In the genomic region with DNA sequence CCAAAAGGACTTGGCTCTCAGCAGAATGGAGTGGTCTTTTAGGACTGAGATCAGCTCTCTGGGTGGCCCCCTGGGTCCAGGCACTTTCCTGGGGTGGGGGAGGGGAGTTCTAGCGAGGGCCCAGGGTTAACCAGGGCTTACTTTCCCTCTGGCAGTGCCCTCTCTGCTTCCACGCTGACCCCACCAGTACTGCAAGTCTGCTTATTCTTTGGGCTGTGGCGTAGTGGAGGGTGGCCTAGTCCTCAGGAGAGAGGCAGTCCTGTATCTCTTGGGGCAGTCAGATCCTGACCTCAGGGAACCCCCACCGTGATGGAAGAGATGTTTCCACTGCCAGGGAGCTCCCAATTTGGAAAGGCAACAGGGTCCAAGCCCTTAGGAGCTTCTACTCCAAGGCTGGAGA, we compare ENCODE assay signal across 17 cellular contexts.
DNase-seq lines count a peak whose midpoint lies in the region; ATAC-seq, FAIRE-seq and TF ChIP-seq lines count a peak whose summit lies in the region.
"Had no signal": no experiment of that assay in that cellular context is flagged by ENCODE, and none has a peak within 500 bp of the region (broad histone marks: within the 10 kb centered on the region; RNA-seq: fewer than 3 reads in every experiment).

No MANE protein-coding gene starts in this region.

- DNase-seq in natural killer cell treated with Interleukin-12 subunit alpha and Interleukin-12 subunit beta and Interleukin-15 and Interleukin-18, amount 100 ng/mL, for 72 hours (ENCODE audit: low spot score) = no peak
- DNase-seq in natural killer cell (no peak), ecto neural progenitor cell (ENCODE audit: low spot score) (peak; percentile 52), ovary (peak in 2 of 5 donors; percentile 17 to 37), D721Med (ENCODE audit: insufficient read length, low spot score) (no peak), superior temporal gyrus (ENCODE audit: extremely low spot score) (no peak), pons (ENCODE audit: low spot score) (no peak), HTR-8/SVneo (ENCODE audit: insufficient read length, low spot score) (no peak)
- DNase-seq: activated naive CD8-positive, alpha-beta T cell treated with anti-CD3 and anti-CD28 coated beads for 36 hours; DMS153; glutamatergic neuron; GM23248; NCI-H187; stimulated activated CD4-positive, alpha-beta T cell treated with anti-CD3 and anti-CD28 coated beads, Interleukin-12 subunit alpha, Interleukin-12 subunit beta, amount 100 ng/mL, for 4 hours; T-helper 1 cell had no signal

- no peaks in the 10 kb centered on the region for H3K9me3 ChIP-seq in ovary

- peaks cover 21% of the 10 kb centered on the region for H3K4me1 ChIP-seq in ovary (ENCODE audit: insufficient read depth)

- ATAC-seq in natural killer cell treated with Interleukin-12 subunit alpha and Interleukin-12 subunit beta and Interleukin-15 and Interleukin-18, amount 100 ng/mL, for 72 hours = no peak
- ATAC-seq in natural killer cell = no peak

- FAIRE-seq in D721Med (lab: Jason Lieb, UNC) (no peak), HTR-8/SVneo (lab: Jason Lieb, UNC) (no peak)
- FAIRE-seq: endothelial cell of umbilical vein had no signal

- no peaks in the 10 kb centered on the region for H3K9me3 Mint-ChIP-seq in natural killer cell treated with Interleukin-12 subunit alpha and Interleukin-12 subunit beta and Interleukin-15 and Interleukin-18, amount 100 ng/mL, for 72 hours
- H3K9me3 Mint-ChIP-seq in natural killer cell = no peaks in the 10 kb centered on the region
- H3K9me3 Mint-ChIP-seq: activated naive CD8-positive, alpha-beta T cell treated with anti-CD3 and anti-CD28 coated beads for 36 hours had no signal

- intact Hi-C loops in natural killer cell (cut with micrococcal nuclease) = no loop called here
- intact Hi-C loops in ovary (cut with DNase I) = no loop called here

- no peaks in the 10 kb centered on the region for H3K36me3 Mint-ChIP-seq in natural killer cell treated with Interleukin-12 subunit alpha and Interleukin-12 subunit beta and Interleukin-15 and Interleukin-18, amount 100 ng/mL, for 72 hours
- H3K36me3 Mint-ChIP-seq in natural killer cell = no peaks in the 10 kb centered on the region

- no peaks in the 10 kb centered on the region for H3K27me3 Mint-ChIP-seq in natural killer cell treated with Interleukin-12 subunit alpha and Interleukin-12 subunit beta and Interleukin-15 and Interleukin-18, amount 100 ng/mL, for 72 hours
- no peaks in the 10 kb centered on the region for H3K27me3 Mint-ChIP-seq in natural killer cell (ENCODE audit: low read depth in 2 of 2)
- H3K27me3 Mint-ChIP-seq: activated naive CD8-positive, alpha-beta T cell treated with anti-CD3 and anti-CD28 coated beads for 36 hours had no signal

- H3K27ac ChIP-seq in ovary = peak overlapping the region; percentile 11 to 61
- H3K27ac ChIP-seq: cardiac muscle cell, GM23248 had no signal

- TF ChIP-seq POLR2A in ovary (IDR thresholded peaks at IDR 0.05) = no peak

- peak overlapping the region; percentile 3 to 50 for H3K27ac Mint-ChIP-seq in natural killer cell treated with Interleukin-12 subunit alpha and Interleukin-12 subunit beta and Interleukin-15 and Interleukin-18, amount 100 ng/mL, for 72 hours
- H3K27ac Mint-ChIP-seq in natural killer cell = no peak overlapping the region
- H3K27ac Mint-ChIP-seq: activated naive CD8-positive, alpha-beta T cell treated with anti-CD3 and anti-CD28 coated beads for 36 hours had no signal

- TF ChIP-seq EP300 in ovary (IDR thresholded peaks at IDR 0.05) = no peak

- no peak for TF ChIP-seq CTCF in natural killer cell (IDR thresholded peaks at IDR 0.05)
- no peak for TF ChIP-seq CTCF in ovary (IDR thresholded peaks at IDR 0.05)
- TF ChIP-seq CTCF in D721Med (IDR thresholded peaks at IDR 0.05; ENCODE audit: insufficient read depth, missing control alignments) = no peak

- H3K36me3 ChIP-seq in ovary = no peaks in the 10 kb centered on the region
- H3K36me3 ChIP-seq: cardiac muscle cell had no signal

- peaks cover 7 to 24% of the 10 kb centered on the region in 2 donors for H3K4me1 Mint-ChIP-seq in natural killer cell treated with Interleukin-12 subunit alpha and Interleukin-12 subunit beta and Interleukin-15 and Interleukin-18, amount 100 ng/mL, for 72 hours (ENCODE audit: low read depth in 2 of 2)
- H3K4me1 Mint-ChIP-seq in natural killer cell = peaks cover 0 to 21% of the 10 kb centered on the region in 2 donors

- H3K27me3 ChIP-seq in ovary = no peaks in the 10 kb centered on the region
- H3K27me3 ChIP-seq: cardiac muscle cell had no signal

- WGBS in ovary, 3 donors = 53 to 72% (median 54%) methylated on average over 4 of the region's 4 CpGs

- no peak overlapping the region for H3K4me3 ChIP-seq in ovary
- H3K4me3 ChIP-seq: cardiac muscle cell, GM23248 had no signal

- H3K4me3 Mint-ChIP-seq in natural killer cell treated with Interleukin-12 subunit alpha and Interleukin-12 subunit beta and Interleukin-15 and Interleukin-18, amount 100 ng/mL, for 72 hours = no peak overlapping the region
- H3K4me3 Mint-ChIP-seq in natural killer cell = no peak overlapping the region
- H3K4me3 Mint-ChIP-seq: activated naive CD8-positive, alpha-beta T cell treated with anti-CD3 and anti-CD28 coated beads for 36 hours had no signal

Comparison
In these comparisons a context has a peak if more than half of its experiments do, and no peak if none do; other contexts are left out.
1. H3K27ac Mint-ChIP-seq: peak in natural killer cell treated with Interleukin-12 subunit alpha and Interleukin-12 subunit beta and Interleukin-15 and Interleukin-18, amount 100 ng/mL, for 72 hours (2 of 2); none in natural killer cell (0 of 2).